ENCODE assay signal across 8 cellular contexts in genomic region chr15:81323944-81324881, GRCh38. TPM values are rescaled to one million over a fixed set of nuclear protein-coding genes. Genes with fewer than 3 reads are reported as not detected.
DNase-seq lines count a peak whose midpoint lies in the region; TF ChIP-seq lines count a peak whose summit lies in the region.

Gene STARD5 (minus strand): TSS chr15:81324141. CDS start chr15:81324099, 42 bp downstream.

- peaks cover 28% of the 10 kb centered on the region for H3K4me1 ChIP-seq in suprapubic skin

- H3K4me3 ChIP-seq in HFF-Myc (replicated peaks; ENCODE audit: low read depth, low read length) (peak within 1 kb of the TSS; percentile 75), suprapubic skin (peak within 1 kb of the TSS; percentile 82)

- peak within 1 kb of the TSS; percentile 81 for H3K27ac ChIP-seq in suprapubic skin

- peak within 1 kb of the TSS; percentile 84 for H3K4me3 Mint-ChIP-seq in activated naive CD4-positive, alpha-beta T cell treated with anti-CD3 and anti-CD28 coated beads, Interleukin-2, amount 10 ng/mL, durations not matched to agents 7 days and 5 days

- peaks cover 9% of the 10 kb centered on the region for H3K27me3 Mint-ChIP-seq in activated naive CD4-positive, alpha-beta T cell treated with anti-CD3 and anti-CD28 coated beads, Interleukin-2, amount 10 ng/mL, durations not matched to agents 7 days and 5 days

- H3K9me3 ChIP-seq in suprapubic skin: no peaks in the 10 kb centered on the region

- CTCF ChIA-PET in activated naive CD4-positive, alpha-beta T cell treated with anti-CD3 and anti-CD28 coated beads, Interleukin-2, amount 10 ng/mL, durations not matched to agents 7 days and 5 days (lab: Charles Lee): interaction anchor here (0.6 to 2.2 kb wide), 7 partner anchors 13 to 77 kb away, joined by 3 to 11 read pairs (median 4); no protein-coding TSS in a partner anchor

- peak within 1 kb of the TSS; percentile 66 for H3K27ac Mint-ChIP-seq in activated naive CD4-positive, alpha-beta T cell treated with anti-CD3 and anti-CD28 coated beads, Interleukin-2, amount 10 ng/mL, durations not matched to agents 7 days and 5 days

- no peaks in the 10 kb centered on the region for H3K27me3 ChIP-seq in suprapubic skin

- H3K36me3 Mint-ChIP-seq in activated naive CD4-positive, alpha-beta T cell treated with anti-CD3 and anti-CD28 coated beads, Interleukin-2, amount 10 ng/mL, durations not matched to agents 7 days and 5 days: peaks cover 14% of the 10 kb centered on the region

- peaks cover 14% of the 10 kb centered on the region for H3K36me3 ChIP-seq in suprapubic skin

- H3K4me1 Mint-ChIP-seq in activated naive CD4-positive, alpha-beta T cell treated with anti-CD3 and anti-CD28 coated beads, Interleukin-2, amount 10 ng/mL, durations not matched to agents 7 days and 5 days: peaks cover 26% of the 10 kb centered on the region

- TF ChIP-seq POLR2A in suprapubic skin (IDR thresholded peaks at IDR 0.05): peak; percentile 71 to 86

- DNase-seq in GM04503 (ENCODE audit: low read depth): peak; percentile 81
- DNase-seq in HFF-Myc (ENCODE audit: extremely low read depth, low read depth): peak; percentile 78
- peak; percentile 94 for DNase-seq in MV-4-11 (lab: John Stamatoyannopoulos, UW)
- DNase-seq in SK-MEL-5 (ENCODE audit: low read depth, low spot score): peak; percentile 97
- DNase-seq in activated naive CD4-positive, alpha-beta T cell treated with anti-CD3 and anti-CD28 coated beads, Interleukin-2, amount 10 ng/mL, durations not matched to agents 7 days and 5 days: peak; percentile 99
- DNase-seq in globus pallidus (ENCODE audit: low spot score): peak; percentile 98
- peak; percentile 44 to 99 (median 96) for DNase-seq in nucleus accumbens (lab: John Stamatoyannopoulos, UW)
- DNase-seq in suprapubic skin (ENCODE audit: low spot score in 2 of 2): peak; percentile 98 to 99

- TF ChIP-seq CTCF in HFF-Myc (IDR thresholded peaks at IDR 0.05; ENCODE audit: low read depth, low read length, missing control alignments): no peak
- no peak for TF ChIP-seq CTCF in suprapubic skin (IDR thresholded peaks at IDR 0.05)

- TF ChIP-seq EP300 in suprapubic skin (IDR thresholded peaks at IDR 0.05): no peak

- in situ Hi-C loops in SK-MEL-5 (cut with HindIII; ENCODE audit: low pct_unique_long_range_greater_than_20kb, low sequenced_read_pairs): no loop called here

- H3K9me3 Mint-ChIP-seq in activated naive CD4-positive, alpha-beta T cell treated with anti-CD3 and anti-CD28 coated beads, Interleukin-2, amount 10 ng/mL, durations not matched to agents 7 days and 5 days: no peaks in the 10 kb centered on the region

- 3% methylated on average over 26 of the region's 67 CpGs for WGBS in suprapubic skin

RNA-seq across cellular contexts. Expression of gene STARD5, which starts in this region (rescaled TPM):
- total RNA-seq in SK-MEL-5 (2014; rRNA removed; shearing (Covaris generic)): 1.2 and 1.5 TPM in 2 replicates
- polyA plus RNA-seq in SK-MEL-5 (2015; cell fraction: cytosol; rRNA removed): 4.3 and 4.5 TPM in 2 replicates
- 17.0 and 17.8 TPM in 2 replicates for polyA plus RNA-seq in SK-MEL-5 (2015; cell fraction: nucleus; rRNA removed)
- total RNA-seq in suprapubic skin: 10 to 100 TPM; 54.6 to 88.2 (median 67.4) TPM

Comparison
In these comparisons a context has a peak if more than half of its experiments do, and no peak if none do; other contexts are left out.
1. Peak in every context shown above with its lines: DNase-seq, H3K4me3 ChIP-seq and H3K27ac ChIP-seq.
2. RNA of gene STARD5 (total RNA-seq): 54.6 to 88.2 TPM in suprapubic skin; 1.2 to 1.5 TPM in SK-MEL-5; every median in the first group is over 10 times any median in the second.